Comparison of ENCODE assay signal across 16 cellular contexts in the genomic region with DNA sequence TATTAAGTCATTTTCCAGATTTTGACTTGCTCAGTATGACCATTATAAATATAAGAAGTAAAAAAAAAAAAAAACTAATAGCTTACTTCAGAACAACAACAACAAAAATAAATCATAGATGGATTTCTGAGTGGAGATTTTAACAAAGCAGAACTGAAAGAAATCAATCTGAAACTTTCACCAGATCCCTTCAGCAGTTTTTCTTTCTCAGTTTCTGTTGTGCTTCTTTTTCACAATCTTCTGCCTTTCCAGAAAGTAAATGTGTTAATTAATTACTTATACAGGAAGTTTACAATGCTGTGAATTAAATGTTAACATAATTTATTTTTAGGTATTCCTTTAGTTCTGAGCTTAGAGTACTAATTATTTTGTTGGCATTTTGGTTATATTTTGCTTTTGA.
DNase-seq lines count a peak whose midpoint lies in the region; ATAC-seq and FAIRE-seq lines count a peak whose summit lies in the region.
"Had no signal": no experiment of that assay in that cellular context is flagged by ENCODE, and none has a peak within 500 bp of the region (broad histone marks: within the 10 kb centered on the region; RNA-seq: fewer than 3 reads in every experiment).

No MANE protein-coding gene starts in this region.

- DNase-seq in small intestine = no peak
- no peak for DNase-seq in glomerular visceral epithelial cell (ENCODE audit: extremely low spot score)
- no peak for DNase-seq in CD1c-positive myeloid dendritic cell (ENCODE audit: extremely low spot score)
- no peak for DNase-seq in stimulated activated CD4-positive, alpha-beta T cell treated with anti-CD3 and anti-CD28 coated beads, Interleukin-2, amount 100 ng/mL, for 24 hours
- DNase-seq: activated CD4-positive, alpha-beta memory T cell treated with anti-CD3 and anti-CD28 coated beads for 36 hours; glutamatergic neuron; GOT3; NCI-H1417; NCI-H226; thyroid gland had no signal

- no peaks in the 10 kb centered on the region for H3K27me3 ChIP-seq in small intestine (ENCODE audit: control insufficient read depth in 2 of 2, insufficient read depth in 2 of 2, low read length in 2 of 2)
- H3K27me3 ChIP-seq: BLaER1 treated with 17β-estradiol and CSF1 and Interleukin-3, amounts not matched to agents 10 nM and 100 nM; SJSA1; thyroid gland had no signal

- H3K9me3 ChIP-seq in small intestine (ENCODE audit: control insufficient read depth, low read depth) = no peaks in the 10 kb centered on the region
- H3K9me3 ChIP-seq: SJSA1, thyroid gland had no signal

- ATAC-seq in GM19395 (IDR thresholded peaks at IDR 0.05; ENCODE audit: unreplicated experiment) = peak; percentile 92
- peak; percentile 93 for ATAC-seq in GM21737 (IDR thresholded peaks at IDR 0.05; ENCODE audit: unreplicated experiment)
- ATAC-seq in HG03175 (IDR thresholded peaks at IDR 0.05; ENCODE audit: unreplicated experiment) = peak; percentile 98

- no peak overlapping the region for H3K27ac ChIP-seq in small intestine (ENCODE audit: low read depth in 1 of 2, low read length in 1 of 2)
- H3K27ac ChIP-seq: BLaER1 treated with 17β-estradiol and CSF1 and Interleukin-3, amounts not matched to agents 10 nM and 100 nM; SJSA1; thyroid gland had no signal

- H3K36me3 ChIP-seq in small intestine (ENCODE audit: control insufficient read depth in 2 of 2, insufficient read depth in 2 of 2, low read length in 2 of 2) = no peaks in the 10 kb centered on the region
- H3K36me3 ChIP-seq: BLaER1 treated with 17β-estradiol and CSF1 and Interleukin-3, amounts not matched to agents 10 nM and 100 nM; SJSA1; thyroid gland had no signal

- H3K4me3 ChIP-seq in small intestine (ENCODE audit: low read depth in 1 of 2, low read length in 2 of 2) = no peak overlapping the region
- H3K4me3 ChIP-seq: BLaER1 treated with 17β-estradiol and CSF1 and Interleukin-3, amounts not matched to agents 10 nM and 100 nM; SJSA1; thyroid gland had no signal

- FAIRE-seq in small intestine (lab: Jason Lieb, UNC) = peak; percentile 55
- FAIRE-seq: TTC549 had no signal

- H3K4me1 ChIP-seq in small intestine (ENCODE audit: control insufficient read depth in 2 of 2, insufficient read depth in 1 of 2, low read depth in 1 of 2, low read length in 1 of 2) = no peaks in the 10 kb centered on the region
- H3K4me1 ChIP-seq: SJSA1, thyroid gland had no signal
